Comparison of ENCODE assay signal across 8 cellular contexts in the genomic region with DNA sequence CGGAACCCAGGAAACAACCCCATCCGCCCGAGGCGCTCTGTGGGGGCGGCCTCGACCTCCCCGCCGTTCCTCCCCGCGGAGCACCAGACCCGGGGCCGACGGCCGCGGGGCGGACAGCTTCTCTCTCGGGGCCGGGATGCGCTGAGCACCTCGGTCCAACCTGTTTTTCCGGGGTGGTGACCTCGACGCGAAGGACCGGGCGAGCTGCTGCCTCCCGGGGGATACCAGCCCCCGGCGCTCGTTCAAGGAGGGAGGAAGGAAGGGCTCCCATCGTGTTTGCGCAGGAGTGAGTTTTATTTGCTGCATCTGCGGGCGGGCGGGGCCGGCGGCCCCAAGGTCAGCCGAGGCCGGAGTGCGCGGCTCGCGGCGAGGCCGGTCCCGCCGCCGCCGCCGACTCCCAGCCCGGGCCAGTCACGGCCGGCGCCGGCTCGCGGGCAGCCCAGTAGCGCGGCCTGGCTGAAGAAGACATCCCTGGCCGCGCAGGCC. TPM values are rescaled to one million over a fixed set of nuclear protein-coding genes. Genes with fewer than 3 reads are reported as not detected.
DNase-seq lines count a peak whose midpoint lies in the region; ATAC-seq and TF ChIP-seq lines count a peak whose summit lies in the region.

No MANE protein-coding gene starts in this region.

- no peaks in the 10 kb centered on the region for H3K9me3 Mint-ChIP-seq in stimulated activated naive B cell treated with anti-CD40 and anti-IgM and Interleukin-4, amounts not matched to agents 10 μg/mL and 1 μg/mL and 100 μg/mL, for 72 hours

- peak overlapping the region; percentile 97 for H3K27ac Mint-ChIP-seq in stimulated activated naive B cell treated with anti-CD40 and anti-IgM and Interleukin-4, amounts not matched to agents 10 μg/mL and 1 μg/mL and 100 μg/mL, for 72 hours

- H3K27me3 ChIP-seq in dorsolateral prefrontal cortex, result no peaks in the 10 kb centered on the region

- intact Hi-C loops in dorsolateral prefrontal cortex (cut with DNase I), result no loop called here

- peak overlapping the region; percentile 53 to 97 (median 90) for H3K4me3 ChIP-seq in dorsolateral prefrontal cortex

- H3K27ac ChIP-seq in dorsolateral prefrontal cortex, result peak overlapping the region in 56 of 59 donors; percentile 59 to 98 (median 92)

- no peak for TF ChIP-seq CTCF in dorsolateral prefrontal cortex (IDR thresholded peaks at IDR 0.05 in 54 of 56, conservative IDR thresholded peaks at IDR 0.05 in 2 of 56; ENCODE audit: low read depth in 1 of 56, partially characterized antibody in 56 of 56)

- peak in 8 of 14 donors; percentile 3 to 49 (median 33) for DNase-seq in C1 segment of cervical spinal cord (lab: John Stamatoyannopoulos, UW)
- DNase-seq in dorsolateral prefrontal cortex, result peak in 6 of 10 donors; percentile 20 to 64 (median 35)
- peak; percentile 4 for DNase-seq in medulla oblongata (ENCODE audit: extremely low spot score)
- DNase-seq in stimulated activated naive B cell treated with anti-CD40 and anti-IgM and Interleukin-4, amounts not matched to agents 10 μg/mL and 1 μg/mL and 100 μg/mL, for 72 hours, result peak; percentile 27
- no peak for DNase-seq in NAMALWA (ENCODE audit: low spot score)

- H3K4me1 Mint-ChIP-seq in stimulated activated naive B cell treated with anti-CD40 and anti-IgM and Interleukin-4, amounts not matched to agents 10 μg/mL and 1 μg/mL and 100 μg/mL, for 72 hours, result peaks cover 26 to 61% of the 10 kb centered on the region in 2 donors

- ATAC-seq in GM19455 (IDR thresholded peaks at IDR 0.05; ENCODE audit: unreplicated experiment), result peak; percentile 40
- peak; percentile 20 for ATAC-seq in HG03520 (IDR thresholded peaks at IDR 0.05; ENCODE audit: unreplicated experiment)
- peak; percentile 20 to 24 for ATAC-seq in activated CD4-positive, CD25-positive, alpha-beta regulatory T cell treated with anti-CD3 and anti-CD28 coated beads, Interleukin-2, amount 50 U/mL, for 24 hours
- peak; percentile 48 to 53 for ATAC-seq in stimulated activated naive B cell treated with anti-CD40 and anti-IgM and Interleukin-4, amounts not matched to agents 10 μg/mL and 1 μg/mL and 100 μg/mL, for 72 hours (replicated peaks)

- H3K4me3 Mint-ChIP-seq in stimulated activated naive B cell treated with anti-CD40 and anti-IgM and Interleukin-4, amounts not matched to agents 10 μg/mL and 1 μg/mL and 100 μg/mL, for 72 hours, result peak overlapping the region; percentile 91 to 97

- H3K36me3 Mint-ChIP-seq in stimulated activated naive B cell treated with anti-CD40 and anti-IgM and Interleukin-4, amounts not matched to agents 10 μg/mL and 1 μg/mL and 100 μg/mL, for 72 hours, result peaks cover 24 to 31% of the 10 kb centered on the region in 2 donors

- H3K27me3 Mint-ChIP-seq in stimulated activated naive B cell treated with anti-CD40 and anti-IgM and Interleukin-4, amounts not matched to agents 10 μg/mL and 1 μg/mL and 100 μg/mL, for 72 hours, result no peaks in the 10 kb centered on the region

RNA-seq across cellular contexts. Expression of gene DNAJA2, which starts 0.5 kb away (rescaled TPM):
- 100 to 1,000 TPM in 6 of 120 experiments, 10 to 100 TPM in 114; 40.9 to 103 (median 76.2) TPM for total RNA-seq in dorsolateral prefrontal cortex
